ENCODE assay signal across 8 cellular contexts in the genomic region with DNA sequence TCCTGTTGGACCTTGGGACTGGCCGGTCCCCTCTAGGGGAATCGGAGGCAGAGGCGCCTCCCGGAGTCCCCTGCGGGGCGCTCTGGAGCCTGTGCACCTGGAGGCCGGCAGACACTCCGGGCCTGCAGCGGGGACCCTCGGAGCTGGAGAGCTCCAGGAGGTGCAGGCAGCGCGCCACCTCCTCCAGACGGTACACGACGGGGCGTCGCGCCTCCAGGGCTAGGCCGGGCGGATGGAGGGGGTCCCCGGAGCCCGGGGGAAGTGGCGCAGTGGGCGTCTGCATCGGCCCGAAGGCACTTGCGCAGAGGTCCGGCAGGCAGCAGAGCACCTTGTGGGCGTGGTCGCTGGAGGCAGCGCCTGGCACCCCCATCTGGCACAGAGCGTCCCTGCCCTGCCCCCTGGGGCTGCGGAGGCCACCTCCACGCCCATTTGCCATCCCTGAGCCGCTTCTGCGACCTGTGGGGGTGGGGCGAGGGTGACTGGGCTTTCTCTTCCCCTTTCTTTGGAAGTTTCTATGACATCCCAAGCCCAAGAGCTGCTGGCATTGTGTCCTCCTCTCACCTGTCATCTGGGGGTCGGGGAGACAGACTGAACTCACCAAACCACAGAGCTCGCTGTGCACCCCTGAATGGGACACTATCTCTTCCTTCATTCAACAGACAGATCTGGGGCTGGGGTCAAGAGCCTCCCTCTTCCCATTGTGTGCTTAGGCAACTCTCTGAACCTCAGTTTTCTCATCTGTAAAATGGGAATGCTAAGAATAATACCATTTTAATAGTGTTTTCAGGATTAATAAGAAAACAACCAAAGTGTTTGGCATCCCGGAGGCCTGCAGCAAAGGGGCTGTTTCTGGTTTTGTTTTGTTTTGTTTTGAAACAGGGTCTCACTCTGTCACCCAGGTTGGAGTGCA. TPM values are rescaled to one million over a fixed set of nuclear protein-coding genes. Genes with fewer than 3 reads are reported as not detected.
DNase-seq lines count a peak whose midpoint lies in the region; ATAC-seq, FAIRE-seq and TF ChIP-seq lines count a peak whose summit lies in the region.

No MANE protein-coding gene starts in this region.

- H3K4me3 Mint-ChIP-seq in neural progenitor cell = no peak overlapping the region

- peak overlapping the region; percentile 90 for H3K4me2 ChIP-seq in neural progenitor cell

- H3K4me1 ChIP-seq in ACC112 (ENCODE audit: control insufficient read depth, insufficient read depth, low read length, unreplicated experiment) = peaks cover 5% of the 10 kb centered on the region
- peaks cover 0 to 31% (median 0%) of the 10 kb centered on the region in 4 donors for H3K4me1 ChIP-seq in Peyer's patch
- H3K4me1 ChIP-seq in neural progenitor cell = peaks cover 2% of the 10 kb centered on the region

- no peak overlapping the region for H3K9ac ChIP-seq in neural progenitor cell

- H3K9me3 ChIP-seq in Peyer's patch = no peaks in the 10 kb centered on the region
- H3K9me3 ChIP-seq in neural progenitor cell (ENCODE audit: low read depth) = no peaks in the 10 kb centered on the region

- H3K9me3 Mint-ChIP-seq in neural progenitor cell = no peaks in the 10 kb centered on the region

- FAIRE-seq in D721Med (lab: Jason Lieb, UNC) = no peak

- no peaks in the 10 kb centered on the region for H4K20me1 ChIP-seq in neural progenitor cell (ENCODE audit: low read depth)

- no peaks in the 10 kb centered on the region for H3K27me3 ChIP-seq in ACC112 (ENCODE audit: insufficient read depth, low read length)
- H3K27me3 ChIP-seq in Peyer's patch = no peaks in the 10 kb centered on the region
- no peaks in the 10 kb centered on the region for H3K27me3 ChIP-seq in neural progenitor cell

- no peak overlapping the region for H3K27ac Mint-ChIP-seq in neural progenitor cell

- H3K27ac ChIP-seq in ACC112 (ENCODE audit: low read depth, low read length) (no peak overlapping the region), Peyer's patch (peak overlapping the region in 1 of 4 donors; percentile 47), neural progenitor cell (no peak overlapping the region)

- peaks cover 22% of the 10 kb centered on the region for H3F3A ChIP-seq in neural progenitor cell (ENCODE audit: low read depth)

- TF ChIP-seq POLR2A in Peyer's patch (IDR thresholded peaks at IDR 0.05) = peak in 1 of 2 donors; percentile 12
- TF ChIP-seq POLR2A in erythroblast (IDR thresholded peaks at IDR 0.05; ENCODE audit: low read length) = no peak

- DNase-seq in Peyer's patch = peak; percentile 68 to 89 (median 86)
- peak; percentile 23 to 31 for DNase-seq in erythroblast (lab: John Stamatoyannopoulos, UW)
- peak; percentile 69 for DNase-seq in neural progenitor cell (ENCODE audit: low spot score)
- DNase-seq in D721Med (ENCODE audit: insufficient read length, low spot score) = no peak

- TF ChIP-seq CTCF in Peyer's patch (IDR thresholded peaks at IDR 0.05) = peak in 4 of 6 experiments; percentile 5 to 29 (median 8)
- TF ChIP-seq CTCF in neural progenitor cell (IDR thresholded peaks at IDR 0.05) = peak; percentile 15
- TF ChIP-seq CTCF in D721Med (IDR thresholded peaks at IDR 0.05; ENCODE audit: insufficient read depth, missing control alignments) = no peak

- H3K79me2 ChIP-seq in ACC112 (ENCODE audit: control insufficient read depth, insufficient read depth, low read length, unreplicated experiment) (no peaks in the 10 kb centered on the region), neural progenitor cell (ENCODE audit: low read depth) (no peaks in the 10 kb centered on the region)

- no peaks in the 10 kb centered on the region for H3K36me3 Mint-ChIP-seq in neural progenitor cell

- H3K27me3 Mint-ChIP-seq in neural progenitor cell (ENCODE audit: insufficient read depth, low read depth) = peaks cover 19% of the 10 kb centered on the region

- H3K4me1 Mint-ChIP-seq in neural progenitor cell = peaks cover 39% of the 10 kb centered on the region

- no peak overlapping the region for H2AFZ ChIP-seq in ACC112 (ENCODE audit: low read length, unreplicated experiment)
- H2AFZ ChIP-seq in neural progenitor cell (replicated peaks) = peak overlapping the region; percentile 96

- peak; percentile 51 for ATAC-seq in GM21390 (IDR thresholded peaks at IDR 0.05; ENCODE audit: unreplicated experiment)
- ATAC-seq in HG03108 (IDR thresholded peaks at IDR 0.05; ENCODE audit: unreplicated experiment) = no peak
- ATAC-seq in HG03521 (IDR thresholded peaks at IDR 0.05; ENCODE audit: unreplicated experiment) = no peak

- H3K36me3 ChIP-seq in ACC112 (ENCODE audit: insufficient read depth, low read length) = no peaks in the 10 kb centered on the region
- H3K36me3 ChIP-seq in Peyer's patch = no peaks in the 10 kb centered on the region
- H3K36me3 ChIP-seq in neural progenitor cell = no peaks in the 10 kb centered on the region

- H3K4me3 ChIP-seq in ACC112 (ENCODE audit: low read depth, low read length) (peak overlapping the region; percentile 53; the same call in 1 of the 2 replicates), Peyer's patch (peak overlapping the region; percentile 35 to 51 (median 44)), neural progenitor cell (peak overlapping the region; percentile 60)

RNA-seq across cellular contexts. Expression of a gene that starts 37.5 kb away (rescaled TPM):
- total RNA-seq in Peyer's patch (100 to 1,000 TPM in 1 of 4 donors, 10 to 100 TPM in 3; 76.3 to 144 (median 87.4) TPM), neural progenitor cell (ENCODE audit: low replicate concordance) (116 and 128 TPM in 2 replicates)
